Comparison of ENCODE assay signal across 25 cellular contexts in genomic region chr9:110750272-110750671, GRCh38.
A peak's percentile ranks its signal among the peaks of the same experiment; 100 is the strongest.
DNase-seq lines count a peak whose midpoint lies in the region; ATAC-seq and TF ChIP-seq lines count a peak whose summit lies in the region.
"Had no signal": no experiment of that assay in that cellular context is flagged by ENCODE, and none has a peak within 500 bp of the region (broad histone marks: within the 10 kb centered on the region; RNA-seq: fewer than 3 reads in every experiment).

No MANE protein-coding gene starts in this region.

- BruUV-seq in A673 (replicated peaks; lab: Mats Ljungman, UMichigan) = no TSS peak

- no peaks in the 10 kb centered on the region for H3K9me3 ChIP-seq in gastroesophageal sphincter
- H3K9me3 ChIP-seq in A673 (ENCODE audit: low read depth, low read length, poor library complexity, severe bottlenecking) = no peaks in the 10 kb centered on the region
- H3K9me3 ChIP-seq: spleen, suprapubic skin had no signal

- TF ChIP-seq EP300 in gastroesophageal sphincter (IDR thresholded peaks at IDR 0.05) = no peak

- CTCF ChIA-PET in A673 (lab: Charles Lee) = no interaction called here
- CTCF ChIA-PET in activated CD8-positive, alpha-beta T cell treated with anti-CD3 and anti-CD28 coated beads for 36 hours (lab: Charles Lee) = no interaction called here

- no peaks in the 10 kb centered on the region for H3K9me3 Mint-ChIP-seq in GM23338
- no peaks in the 10 kb centered on the region for H3K9me3 Mint-ChIP-seq in activated CD8-positive, alpha-beta T cell treated with anti-CD3 and anti-CD28 coated beads for 36 hours
- H3K9me3 Mint-ChIP-seq: endodermal cell; T-helper 1 cell treated with Interleukin-12 subunit alpha and Interleukin-12 subunit beta and Interleukin-4 antibody, amounts not matched to agents 30 μg/mL and 1 μg/mL, for 36 hours had no signal

- no peaks in the 10 kb centered on the region for H3K79me2 ChIP-seq in GM23338 (replicated peaks; ENCODE audit: insufficient read depth)

- ATAC-seq in gastroesophageal sphincter = peak; percentile 63
- ATAC-seq in sciatic nerve = peak; percentile 89
- no peak for ATAC-seq in GM23338
- no peak for ATAC-seq in GM19351 (IDR thresholded peaks at IDR 0.05; ENCODE audit: unreplicated experiment)
- ATAC-seq in activated CD8-positive, alpha-beta T cell treated with anti-CD3 and anti-CD28 coated beads for 36 hours = no peak
- ATAC-seq: GM12878; natural killer cell treated with Interleukin-12 subunit alpha and Interleukin-12 subunit beta and Interleukin-15 and Interleukin-18, amount 100 ng/mL, for 72 hours had no signal

- H3K27ac ChIP-seq in gastroesophageal sphincter (no peak overlapping the region), GM23338 (ENCODE audit: low read depth) (no peak overlapping the region), A673 (ENCODE audit: low read depth, low read length, poor library complexity, severe bottlenecking) (no peak overlapping the region)
- H3K27ac ChIP-seq: 22Rv1, spleen, suprapubic skin, VCaP had no signal

- TF ChIP-seq POLR2A in gastroesophageal sphincter (IDR thresholded peaks at IDR 0.05) = no peak

- intact Hi-C loops in sciatic nerve (cut with DNase I) = no loop called here
- intact Hi-C loops in A673 (cut with micrococcal nuclease; ENCODE audit: unreplicated experiment) = no loop called here
- intact Hi-C loops in activated CD8-positive, alpha-beta T cell treated with anti-CD3 and anti-CD28 coated beads for 36 hours (cut with micrococcal nuclease) = no loop called here

- H3K4me1 Mint-ChIP-seq in GM23338 = peaks cover 10% of the 10 kb centered on the region; the same call in 2 of the 3 replicates
- H3K4me1 Mint-ChIP-seq in activated CD8-positive, alpha-beta T cell treated with anti-CD3 and anti-CD28 coated beads for 36 hours (ENCODE audit: low read depth) = no peaks in the 10 kb centered on the region
- H3K4me1 Mint-ChIP-seq: endodermal cell had no signal

- H3K27me3 ChIP-seq in gastroesophageal sphincter (no peaks in the 10 kb centered on the region), GM23338 (ENCODE audit: insufficient read depth) (no peaks in the 10 kb centered on the region), A673 (replicated peaks; ENCODE audit: insufficient read depth, low read depth, low read length, poor library complexity) (no peaks in the 10 kb centered on the region)
- H3K27me3 ChIP-seq: spleen, suprapubic skin had no signal

- no peaks in the 10 kb centered on the region for H4K20me1 ChIP-seq in GM23338 (replicated peaks; ENCODE audit: insufficient read depth)

- H3K4me3 ChIP-seq in gastroesophageal sphincter (no peak overlapping the region), GM23338 (no peak overlapping the region), A673 (ENCODE audit: low read depth, low read length, poor library complexity, severe bottlenecking) (no peak overlapping the region)
- H3K4me3 ChIP-seq: GM12878, spleen, suprapubic skin had no signal

- peaks cover 2 to 7% (median 4%) of the 10 kb centered on the region in 3 donors for H3K4me1 ChIP-seq in gastroesophageal sphincter
- no peaks in the 10 kb centered on the region for H3K4me1 ChIP-seq in GM23338 (ENCODE audit: insufficient read depth)
- H3K4me1 ChIP-seq in A673 (ENCODE audit: insufficient read depth, low read length, poor library complexity, severe bottlenecking) = peaks cover 7% of the 10 kb centered on the region
- H3K4me1 ChIP-seq: spleen had no signal

- H3K4me2 ChIP-seq in GM23338 = no peak overlapping the region

- H3K36me3 Mint-ChIP-seq in GM23338 (ENCODE audit: low read depth) = no peaks in the 10 kb centered on the region
- no peaks in the 10 kb centered on the region for H3K36me3 Mint-ChIP-seq in activated CD8-positive, alpha-beta T cell treated with anti-CD3 and anti-CD28 coated beads for 36 hours (ENCODE audit: low read depth)
- H3K36me3 Mint-ChIP-seq: natural killer cell treated with Interleukin-12 subunit alpha and Interleukin-12 subunit beta and Interleukin-15 and Interleukin-18, amount 100 ng/mL, for 72 hours had no signal

- no peak overlapping the region for H2AFZ ChIP-seq in GM23338

- POLR2A ChIA-PET in A673 (lab: Charles Lee; ENCODE audit: low non-redundant PET) = no interaction called here
- POLR2A ChIA-PET in activated CD8-positive, alpha-beta T cell treated with anti-CD3 and anti-CD28 coated beads for 36 hours (lab: Charles Lee) = no interaction called here

- H3K27me3 Mint-ChIP-seq in GM23338 (ENCODE audit: insufficient read depth, low read depth, poor library complexity) = no peaks in the 10 kb centered on the region
- no peaks in the 10 kb centered on the region for H3K27me3 Mint-ChIP-seq in activated CD8-positive, alpha-beta T cell treated with anti-CD3 and anti-CD28 coated beads for 36 hours
- H3K27me3 Mint-ChIP-seq: natural killer cell treated with Interleukin-12 subunit alpha and Interleukin-12 subunit beta and Interleukin-15 and Interleukin-18, amount 100 ng/mL, for 72 hours; progenitor cell of endocrine pancreas had no signal

- no peak overlapping the region for H3K4me3 Mint-ChIP-seq in GM23338
- H3K4me3 Mint-ChIP-seq in activated CD8-positive, alpha-beta T cell treated with anti-CD3 and anti-CD28 coated beads for 36 hours = no peak overlapping the region
- H3K4me3 Mint-ChIP-seq: endodermal cell; natural killer cell treated with Interleukin-12 subunit alpha and Interleukin-12 subunit beta and Interleukin-15 and Interleukin-18, amount 100 ng/mL, for 72 hours; T-helper 1 cell treated with Interleukin-12 subunit alpha and Interleukin-12 subunit beta and Interleukin-4 antibody, amounts not matched to agents 30 μg/mL and 1 μg/mL, for 36 hours had no signal

- H3K9me2 ChIP-seq in GM23338 (ENCODE audit: insufficient read depth) = no peaks in the 10 kb centered on the region

- no peak for TF ChIP-seq CTCF in gastroesophageal sphincter (IDR thresholded peaks at IDR 0.05)
- TF ChIP-seq CTCF in GM23338 (conservative IDR thresholded peaks at IDR 0.05; ENCODE audit: low read depth in 2 of 2) = no peak
- TF ChIP-seq CTCF in A673 (conservative IDR thresholded peaks at IDR 0.05; ENCODE audit: low read depth, low read length) = no peak
- no peak for TF ChIP-seq CTCF in activated CD8-positive, alpha-beta T cell treated with anti-CD3 and anti-CD28 coated beads for 36 hours (IDR thresholded peaks at IDR 0.05)

- H3K36me3 ChIP-seq in gastroesophageal sphincter (no peaks in the 10 kb centered on the region), GM23338 (ENCODE audit: insufficient read depth) (no peaks in the 10 kb centered on the region), A673 (ENCODE audit: insufficient read depth, low read length, poor library complexity, severe bottlenecking) (no peaks in the 10 kb centered on the region)
- H3K36me3 ChIP-seq: spleen, suprapubic skin had no signal

- WGBS in gastroesophageal sphincter (ENCODE audit: low coverage in 1 of 2), 2 donors = 56% methylated on average over 1 of the region's 1 CpG; no CpG with 5 or more reads in 1 of the 2 donors

- no peaks in the 10 kb centered on the region for H3F3A ChIP-seq in GM23338 (replicated peaks; ENCODE audit: low read depth)

- H3K27ac Mint-ChIP-seq in GM23338 = no peak overlapping the region
- H3K27ac Mint-ChIP-seq in activated CD8-positive, alpha-beta T cell treated with anti-CD3 and anti-CD28 coated beads for 36 hours = no peak overlapping the region
- H3K27ac Mint-ChIP-seq: endodermal cell; natural killer cell treated with Interleukin-12 subunit alpha and Interleukin-12 subunit beta and Interleukin-15 and Interleukin-18, amount 100 ng/mL, for 72 hours; progenitor cell of endocrine pancreas; T-helper 1 cell treated with Interleukin-12 subunit alpha and Interleukin-12 subunit beta and Interleukin-4 antibody, amounts not matched to agents 30 μg/mL and 1 μg/mL, for 36 hours had no signal

- DNase-seq in DMS 273 (lab: John Stamatoyannopoulos, UW; ENCODE audit: unreplicated experiment) (peak; percentile 13), DMS 273 treated with DMSO at 0.1 percent for 48 hours (lab: John Stamatoyannopoulos, UW) (no peak), sciatic nerve (ENCODE audit: low spot score) (peak; percentile 77), GM23338 (ENCODE audit: low spot score) (no peak), A673 (ENCODE audit: low spot score) (no peak)
- no peak for DNase-seq in activated CD8-positive, alpha-beta T cell treated with anti-CD3 and anti-CD28 coated beads for 36 hours
- DNase-seq: activated gamma-delta T cell treated with Interleukin-2 at 50 U/mL for 16 hours, amniotic stem cell, C1 segment of cervical spinal cord, endodermal cell, GF-D8, Kasumi-1, kidney glomerular epithelial cell, NCI-H1417 treated with DMSO at 0.1 percent for 48 hours, NCI-H82, spleen had no signal

TF ChIP-seq in GM23338, 12 proteins besides CTCF, POLR2A, EP300 and RAD21 (continues in another document):
- TF ChIP-seq NANOG (IDR thresholded peaks at IDR 0.05; ENCODE audit: borderline replicate concordance) = no peak
- no peak for TF ChIP-seq EZH2 (IDR thresholded peaks at IDR 0.05; ENCODE audit: low read depth, unreplicated experiment)
- no peak for TF ChIP-seq ZNF331 (CRISPR knock-in tag; IDR thresholded peaks at IDR 0.05; ENCODE audit: low read depth)
- no peak for TF ChIP-seq STAT1 (IDR thresholded peaks at IDR 0.05; ENCODE audit: unreplicated experiment)
- TF ChIP-seq ETS1 (IDR thresholded peaks at IDR 0.05) = no peak

Comparison
In these comparisons a context has a peak if more than half of its experiments do, and no peak if none do; other contexts are left out.
1. DNase-seq: peak in DMS 273 (single experiment) and sciatic nerve (single experiment); none in DMS 273 treated with DMSO at 0.1 percent for 48 hours (single experiment), GM23338 (single experiment), A673 (single experiment) and activated CD8-positive, alpha-beta T cell treated with anti-CD3 and anti-CD28 coated beads for 36 hours (single experiment).
2. ATAC-seq: peak in gastroesophageal sphincter (single experiment) and sciatic nerve (single experiment); none in GM23338 (single experiment), GM19351 (single experiment) and activated CD8-positive, alpha-beta T cell treated with anti-CD3 and anti-CD28 coated beads for 36 hours (single experiment).